Comparison of ENCODE assay signal across 26 cellular contexts in genomic region chr2:56784046-56784445, GRCh38.
"Had no signal": no experiment of that assay in that cellular context is flagged by ENCODE, and none has a peak within 500 bp of the region (broad histone marks: within the 10 kb centered on the region; RNA-seq: fewer than 3 reads in every experiment).

No MANE protein-coding gene starts in this region.

- H3K4me1 ChIP-seq: heart right ventricle, pancreas, right lobe of liver, tibial nerve, upper lobe of right lung, uterus had no signal

- H3K4me3 ChIP-seq: dorsolateral prefrontal cortex, heart right ventricle, lung, pancreas, right lobe of liver, thoracic aorta, tibial nerve, upper lobe of right lung, uterus had no signal

- H3K36me3 Mint-ChIP-seq: memory B cell; naive thymus-derived CD8-positive, alpha-beta T cell; stimulated activated naive B cell treated with anti-CD40 and anti-IgM and Interleukin-4, amounts not matched to agents 10 μg/mL and 1 μg/mL and 100 μg/mL, for 72 hours had no signal

- DNase-seq: dorsolateral prefrontal cortex; effector CD4-positive, alpha-beta T cell; foreskin fibroblast; glutamatergic neuron; heart right ventricle; hippocampal formation; kidney; naive thymus-derived CD8-positive, alpha-beta T cell; pancreas; right lobe of liver; small intestine; stimulated activated CD4-positive, alpha-beta T cell treated with anti-CD3 and anti-CD28 coated beads, Interleukin-15, amount 100 ng/mL, for 24 hours; stimulated activated CD4-positive, alpha-beta T cell treated with anti-CD3 and anti-CD28 coated beads, Interleukin-2, amount 100 ng/mL, for 48 hours; stimulated activated naive B cell treated with anti-CD40 and anti-IgM and Interleukin-4, amounts not matched to agents 10 μg/mL and 1 μg/mL and 100 μg/mL, for 72 hours; upper lobe of right lung; uterus had no signal

- H3K9me3 ChIP-seq: heart right ventricle, neutrophil, pancreas, right lobe of liver, thoracic aorta, tibial nerve, upper lobe of right lung, uterus had no signal

- H3K4me3 Mint-ChIP-seq: memory B cell; naive thymus-derived CD8-positive, alpha-beta T cell; stimulated activated naive B cell treated with anti-CD40 and anti-IgM and Interleukin-4, amounts not matched to agents 10 μg/mL and 1 μg/mL and 100 μg/mL, for 72 hours; stimulated activated naive CD8-positive, alpha-beta T cell treated with anti-CD3 and anti-CD28 coated beads, Interleukin-15, Interleukin-2, amounts not matched to agents 100 ng/mL and 50 ng/mL, for 24 hours had no signal

- H3K27ac Mint-ChIP-seq: memory B cell; naive thymus-derived CD8-positive, alpha-beta T cell; progenitor cell of endocrine pancreas; stimulated activated naive B cell treated with anti-CD40 and anti-IgM and Interleukin-4, amounts not matched to agents 10 μg/mL and 1 μg/mL and 100 μg/mL, for 72 hours; stimulated activated naive CD8-positive, alpha-beta T cell treated with anti-CD3 and anti-CD28 coated beads, Interleukin-15, Interleukin-2, amounts not matched to agents 100 ng/mL and 50 ng/mL, for 24 hours had no signal

- H3K27ac ChIP-seq: dorsolateral prefrontal cortex, epithelial cell of prostate, heart right ventricle, neutrophil, pancreas, right lobe of liver, thoracic aorta, tibial nerve, upper lobe of right lung, uterus had no signal

- ATAC-seq: esophagus mucosa; heart right ventricle; left lobe of liver; naive thymus-derived CD8-positive, alpha-beta T cell; pancreas; right lobe of liver; stimulated activated naive B cell treated with anti-CD40 and anti-IgM and Interleukin-4, amounts not matched to agents 10 μg/mL and 1 μg/mL and 100 μg/mL, for 72 hours; upper lobe of right lung had no signal

- H3K4me1 Mint-ChIP-seq: memory B cell; naive thymus-derived CD8-positive, alpha-beta T cell; stimulated activated naive B cell treated with anti-CD40 and anti-IgM and Interleukin-4, amounts not matched to agents 10 μg/mL and 1 μg/mL and 100 μg/mL, for 72 hours had no signal

- H3K27me3 ChIP-seq: dorsolateral prefrontal cortex, heart right ventricle, neutrophil, pancreas, right lobe of liver, tibial nerve, upper lobe of right lung, uterus had no signal

- H3K27me3 Mint-ChIP-seq: memory B cell; naive thymus-derived CD8-positive, alpha-beta T cell; progenitor cell of endocrine pancreas; stimulated activated naive B cell treated with anti-CD40 and anti-IgM and Interleukin-4, amounts not matched to agents 10 μg/mL and 1 μg/mL and 100 μg/mL, for 72 hours; stimulated activated naive CD8-positive, alpha-beta T cell treated with anti-CD3 and anti-CD28 coated beads, Interleukin-15, Interleukin-2, amounts not matched to agents 100 ng/mL and 50 ng/mL, for 24 hours had no signal

- H3K36me3 ChIP-seq: heart right ventricle, neutrophil, pancreas, right lobe of liver, thoracic aorta, tibial nerve, upper lobe of right lung, uterus had no signal
